20 cellular contexts compared by ENCODE assay signal in genomic region chr2:46690825-46691224, GRCh38. TPM values are rescaled to one million over a fixed set of nuclear protein-coding genes. Genes with fewer than 3 reads are reported as not detected.
DNase-seq lines count a peak whose midpoint lies in the region; ATAC-seq, FAIRE-seq and TF ChIP-seq lines count a peak whose summit lies in the region.
"Had no signal": no experiment of that assay in that cellular context is flagged by ENCODE, and none has a peak within 500 bp of the region (broad histone marks: within the 10 kb centered on the region; RNA-seq: fewer than 3 reads in every experiment).

No MANE protein-coding gene starts in this region.

- peak overlapping the region; percentile 98 for H3K27ac Mint-ChIP-seq in HFFc6
- H3K27ac Mint-ChIP-seq: activated naive CD4-positive, alpha-beta T cell treated with anti-CD3 and anti-CD28 coated beads, Interleukin-2, amount 50 U/mL, for 24 hours had no signal

- TF ChIP-seq CTCF in A549 (IDR thresholded peaks at IDR 0.05): no peak
- TF ChIP-seq CTCF in HFFc6 (IDR thresholded peaks at IDR 0.05): no peak
- no peak for TF ChIP-seq CTCF in fibroblast of the aortic adventitia (IDR thresholded peaks at IDR 0.05; ENCODE audit: insufficient read depth, low read length)
- TF ChIP-seq CTCF in body of pancreas (IDR thresholded peaks at IDR 0.05): no peak
- TF ChIP-seq CTCF in heart left ventricle (IDR thresholded peaks at IDR 0.05): no peak

- H3K9me3 Mint-ChIP-seq in HFFc6: no peaks in the 10 kb centered on the region
- H3K9me3 Mint-ChIP-seq: activated naive CD4-positive, alpha-beta T cell treated with anti-CD3 and anti-CD28 coated beads, Interleukin-2, amount 50 U/mL, for 24 hours had no signal

- TF ChIP-seq RAD21 in A549 (conservative IDR thresholded peaks at IDR 0.05 in 1 of 2, IDR thresholded peaks at IDR 0.05 in 1 of 2): no peak

- no peaks in the 10 kb centered on the region for H3K27me3 ChIP-seq in body of pancreas
- H3K27me3 ChIP-seq in heart left ventricle: no peaks in the 10 kb centered on the region
- H3K27me3 ChIP-seq: ovary had no signal

- DNase-seq in A549 (ENCODE audit: low read depth in 1 of 2, low spot score in 1 of 2) (peak; percentile 51 to 68), HFFc6 (peak; percentile 93), SW480 (ENCODE audit: low spot score) (peak; percentile 58), fibroblast of the aortic adventitia (ENCODE audit: low read depth) (peak; percentile 60), body of pancreas (no peak), heart left ventricle (no peak)
- no peak for DNase-seq in activated CD4-positive, CD25-positive, alpha-beta regulatory T cell treated with anti-CD3 and anti-CD28 coated beads, Interleukin-2, amount 50 U/mL, for 72 hours
- DNase-seq: DMS53; midbrain; NCI-H146; NCI-H526 treated with DMSO at 0.1 percent for 48 hours; ovary; SHP77; stimulated activated CD4-positive, alpha-beta T cell treated with anti-CD3 and anti-CD28 coated beads, Interleukin-12 subunit alpha, Interleukin-12 subunit beta, amount 100 ng/mL, for 4 hours had no signal

- peaks cover 15% of the 10 kb centered on the region for H3K36me3 Mint-ChIP-seq in HFFc6 (ENCODE audit: low read depth)
- H3K36me3 Mint-ChIP-seq: activated naive CD4-positive, alpha-beta T cell treated with anti-CD3 and anti-CD28 coated beads, Interleukin-2, amount 50 U/mL, for 24 hours had no signal

- CTCF ChIA-PET in A549 (lab: Yijun Ruan, JAX): interaction anchor here (0.8 to 3.1 kb wide), 4 partner anchors 30 to 86 kb away, joined by 3 to 11 read pairs (median 3); no protein-coding TSS in a partner anchor

- H3K27ac ChIP-seq in A549 (peak overlapping the region; percentile 51 to 77), body of pancreas (no peak overlapping the region), heart left ventricle (no peak overlapping the region)
- H3K27ac ChIP-seq: KMS-11, ovary, thoracic aorta, VCaP had no signal

- no peaks in the 10 kb centered on the region; the same call in 1 of the 2 replicates for H3K27me3 Mint-ChIP-seq in HFFc6 (ENCODE audit: insufficient read depth)

- H3K4me3 Mint-ChIP-seq in HFFc6: peak overlapping the region; percentile 78
- H3K4me3 Mint-ChIP-seq: activated naive CD4-positive, alpha-beta T cell treated with anti-CD3 and anti-CD28 coated beads, Interleukin-2, amount 50 U/mL, for 24 hours had no signal

- H3K36me3 ChIP-seq in body of pancreas (replicated peaks in 1 of 2; ENCODE audit: insufficient read depth in 1 of 2, low read depth in 2 of 2): no peaks in the 10 kb centered on the region
- no peaks in the 10 kb centered on the region for H3K36me3 ChIP-seq in heart left ventricle
- H3K36me3 ChIP-seq: ovary, thoracic aorta had no signal

- peak; percentile 89 to 93 for ATAC-seq in A549
- no peak for ATAC-seq in body of pancreas
- ATAC-seq in GM18498 (IDR thresholded peaks at IDR 0.05; ENCODE audit: unreplicated experiment): no peak
- no peak for ATAC-seq in heart left ventricle

- TF ChIP-seq POLR2A in A549 (IDR thresholded peaks at IDR 0.05; ENCODE audit: low read length) (no peak), body of pancreas (IDR thresholded peaks at IDR 0.05) (no peak), heart left ventricle (IDR thresholded peaks at IDR 0.05) (no peak)

- H3K4me1 ChIP-seq in A549 (peaks cover 14% of the 10 kb centered on the region), body of pancreas (no peaks in the 10 kb centered on the region), heart left ventricle (no peaks in the 10 kb centered on the region)

- POLR2A ChIA-PET in A549 (lab: Yijun Ruan, JAX): no interaction called here

- H3K9me3 ChIP-seq in A549: no peaks in the 10 kb centered on the region
- no peaks in the 10 kb centered on the region for H3K9me3 ChIP-seq in body of pancreas
- no peaks in the 10 kb centered on the region for H3K9me3 ChIP-seq in heart left ventricle
- H3K9me3 ChIP-seq: ovary, thoracic aorta had no signal

- FAIRE-seq in A549 (lab: Jason Lieb, UNC): peak; percentile 78
- FAIRE-seq: colon had no signal

- H3K4me3 ChIP-seq in A549 (no peak overlapping the region), fibroblast of the aortic adventitia (ENCODE audit: low read depth, low read length) (no peak overlapping the region), body of pancreas (no peak overlapping the region), heart left ventricle (no peak overlapping the region)
- H3K4me3 ChIP-seq: ovary, thoracic aorta had no signal

- no peak; a peak in 1 of 5 replicates for TF ChIP-seq EP300 in A549 (IDR thresholded peaks at IDR 0.05)

- H3K4me1 Mint-ChIP-seq in HFFc6 (ENCODE audit: low read depth): peaks cover 79% of the 10 kb centered on the region
- H3K4me1 Mint-ChIP-seq: activated naive CD4-positive, alpha-beta T cell treated with anti-CD3 and anti-CD28 coated beads, Interleukin-2, amount 50 U/mL, for 24 hours had no signal

- 48% methylated on average over 6 of the region's 6 CpGs for WGBS in A549 (ENCODE audit: missing lambda C conversion rate)
- WGBS in body of pancreas, 2 donors: 85 to 86% methylated on average over 6 of the region's 6 CpGs
- 82 to 89% (median 84%) methylated on average over 6 of the region's 6 CpGs for WGBS in heart left ventricle, 4 donors

- H3K4me2 ChIP-seq in A549: peak overlapping the region; percentile 45
- H3K4me2 ChIP-seq: KMS-11 had no signal

- intact Hi-C loops in body of pancreas (cut with DNase I): no loop called here
- intact Hi-C loops in heart left ventricle (cut with DNase I): no loop called here

TF ChIP-seq in A549, 52 proteins besides CTCF, POLR2A, EP300 and RAD21:
- TF ChIP-seq TP53 (CRISPR knock-in tag; IDR thresholded peaks at IDR 0.05) (no peak), E2F6 (IDR thresholded peaks at IDR 0.05; ENCODE audit: borderline replicate concordance, low read depth) (0 out of 2 replicates have a peak, but pooled peaks have one; percentile 31), JUN (IDR thresholded peaks at IDR 0.05) (0 out of 5 replicates have a peak, but pooled peaks of 1 of the 2 experiments have one; percentile 25), CHD2 (IDR thresholded peaks at IDR 0.05; ENCODE audit: low read length, partially characterized antibody) (no peak), MAX (IDR thresholded peaks at IDR 0.05) (peak; percentile 48; the same call in 1 of the 2 replicates), FOSL2 (IDR thresholded peaks at IDR 0.05) (0 out of 2 replicates have a peak, but pooled peaks have one; percentile 45), FOSL2 (CRISPR knock-in tag; IDR thresholded peaks at IDR 0.05) (peak; percentile 79), ZSCAN20 (CRISPR knock-in tag; IDR thresholded peaks at IDR 0.05) (no peak), GATA3 (IDR thresholded peaks at IDR 0.05; ENCODE audit: borderline replicate concordance) (peak; percentile 87), JUNB (IDR thresholded peaks at IDR 0.05) (0 out of 2 replicates have a peak, but pooled peaks have one; percentile 39), RARB (CRISPR knock-in tag; IDR thresholded peaks at IDR 0.05) (0 out of 2 replicates have a peak, but pooled peaks have one; percentile 51), HOXB13 (CRISPR knock-in tag; IDR thresholded peaks at IDR 0.05; ENCODE audit: low read depth) (no peak)

RNA-seq across cellular contexts. Expression of gene SOCS5, which starts 8.3 kb away (rescaled TPM):
- polyA plus RNA-seq in A549 (2011; rRNA removed) (36.3 and 37.6 TPM in 2 replicates), A549 (2017; fragmentation: RNase III; extraction: RNeasy Plus Mini Kit Qiagen cat#74134 plus additional on column Dnase treatment) (28.2 to 34.0 TPM (median 32.4 TPM) in 3 replicates), heart left ventricle (10 to 100 TPM in 1 of 2 donors, 1 to 10 TPM in 1; 8.1 to 19.5 TPM)
- 10.2 and 11.9 TPM in 2 replicates for polyA plus RNA-seq in A549 (2012; cell fraction: cytosol; rRNA removed)
- polyA plus RNA-seq in A549 (2012; cell fraction: nucleus; rRNA removed): 6.6 and 9.4 TPM in 2 replicates
- polyA minus RNA-seq in A549 (2011; rRNA and poly(A)+ RNA removed): 41.1 and 41.3 TPM in 2 replicates
- 10 to 100 TPM; 74.7 to 91.4 (median 87.9) TPM for total RNA-seq in HFFc6 (2021; fragmentation: NEBNext Ultra II Directional; extraction: Animal tissue kit (Norgen Biotek cat#: 25700))
- total RNA-seq in fibroblast of the aortic adventitia (ENCODE audit: low replicate concordance) (147 and 155 TPM in 2 replicates), body of pancreas (10 to 100 TPM; 11.5 to 17.9 TPM), heart left ventricle (10 to 100 TPM; 18.8 to 25.0 (median 20.2) TPM)

Comparison
In these comparisons a context has a peak if more than half of its experiments do, and no peak if none do; other contexts are left out.
1. ATAC-seq: peak in A549 (2 of 2); none in body of pancreas (single experiment), GM18498 (single experiment) and heart left ventricle (0 of 4).
2. DNase-seq: peak in A549 (2 of 2), HFFc6 (single experiment), SW480 (single experiment) and fibroblast of the aortic adventitia (single experiment); none in body of pancreas (0 of 4), activated CD4-positive, CD25-positive, alpha-beta regulatory T cell treated with anti-CD3 and anti-CD28 coated beads, Interleukin-2, amount 50 U/mL, for 72 hours (single experiment) and heart left ventricle (0 of 5).
3. H3K27ac ChIP-seq: peak in A549 (2 of 2); none in body of pancreas (0 of 4) and heart left ventricle (0 of 12).